ENCODE assay signal across 1 cellular context in the genomic region with DNA sequence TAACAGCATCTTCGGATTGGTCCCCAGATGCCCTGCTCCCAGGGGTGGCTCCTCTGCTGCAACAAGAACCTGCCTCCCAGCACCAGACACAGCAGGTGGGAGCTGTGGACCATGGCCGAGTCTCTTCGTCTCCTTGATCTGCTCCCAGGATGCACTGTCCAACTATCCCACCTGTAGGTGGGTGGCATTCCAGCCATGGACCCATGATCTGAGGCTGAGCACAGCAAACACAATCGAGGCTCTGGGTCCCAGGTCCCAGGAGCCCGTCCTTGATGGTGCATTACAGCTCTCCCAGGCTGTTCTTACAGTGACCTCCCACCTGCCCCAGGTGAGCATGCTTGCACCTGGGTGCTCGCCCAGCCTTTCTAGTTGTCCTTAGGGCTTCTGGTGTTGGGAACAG.
TF ChIP-seq lines count a peak whose summit lies in the region.

No MANE protein-coding gene starts in this region.

TF ChIP-seq in HCT116, 20 proteins besides CTCF, POLR2A, EP300 and RAD21:
- TF ChIP-seq ZFX (IDR thresholded peaks at IDR 0.05) (no peak), EGR1 (IDR thresholded peaks at IDR 0.05; ENCODE audit: low read depth) (no peak), EZH2phosphoT487 (IDR thresholded peaks at IDR 0.05; ENCODE audit: borderline replicate concordance) (no peak), ZNF274 (IDR thresholded peaks at IDR 0.05; ENCODE audit: low read depth, low read length) (no peak), TCF7L2 (IDR thresholded peaks at IDR 0.05; ENCODE audit: borderline replicate concordance, extremely low read depth, insufficient read depth, insufficient read length) (no peak), YY1 (IDR thresholded peaks at IDR 0.05; ENCODE audit: extremely low read depth, insufficient replicate concordance, low read depth, low read length) (no peak), SP1 (IDR thresholded peaks at IDR 0.05; ENCODE audit: low read depth) (no peak)
- TF ChIP-seq, protein P1, sequence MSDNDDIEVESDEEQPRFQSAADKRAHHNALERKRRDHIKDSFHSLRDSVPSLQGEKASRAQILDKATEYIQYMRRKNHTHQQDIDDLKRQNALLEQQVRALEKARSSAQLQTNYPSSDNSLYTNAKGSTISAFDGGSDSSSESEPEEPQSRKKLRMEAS (IDR thresholded peaks at IDR 0.05), result no peak
TF ChIP-seq in HCT116: peak in this region for 0.
